Comparison of ENCODE assay signal across 12 cellular contexts in the genomic region with DNA sequence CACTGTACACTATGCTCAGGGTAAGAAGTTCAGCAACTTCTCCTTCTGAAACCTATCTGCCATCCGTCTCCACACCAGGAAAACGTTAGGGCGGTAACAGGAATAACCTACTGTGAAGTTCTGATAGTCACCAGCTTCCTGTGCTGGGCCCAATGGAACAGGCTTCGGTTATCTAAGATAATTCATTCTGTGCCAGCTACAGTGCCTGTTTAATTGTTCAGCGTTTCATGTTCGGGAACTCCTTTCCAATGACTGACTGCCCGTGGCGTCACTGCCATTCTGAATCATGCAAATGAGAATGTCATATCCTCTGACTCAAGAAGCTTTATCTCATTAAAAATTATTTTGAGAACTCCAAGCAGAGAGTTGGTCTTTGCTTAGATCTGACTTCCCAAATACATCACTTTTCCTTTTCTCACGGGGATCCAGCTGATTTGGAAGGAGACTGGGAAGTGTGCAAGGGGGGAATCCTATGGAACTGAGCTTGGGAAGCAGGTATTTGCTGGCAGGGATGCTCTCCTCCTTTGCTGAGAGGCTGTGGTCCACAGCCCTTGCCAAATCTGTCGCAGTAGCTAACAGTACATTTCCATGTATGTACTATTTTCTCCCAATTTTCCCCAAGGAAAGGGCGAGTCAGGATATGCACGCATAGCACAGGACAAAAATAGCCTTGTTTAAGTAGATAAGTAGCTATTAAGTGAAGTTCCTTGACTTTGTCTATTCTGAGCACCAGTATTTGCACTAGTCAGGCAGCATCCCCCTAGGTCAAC.
A peak's percentile ranks its signal among the peaks of the same experiment; 100 is the strongest.
DNase-seq lines count a peak whose midpoint lies in the region; ATAC-seq lines count a peak whose summit lies in the region.
"Had no signal": no experiment of that assay in that cellular context is flagged by ENCODE, and none has a peak within 500 bp of the region (broad histone marks: within the 10 kb centered on the region; RNA-seq: fewer than 3 reads in every experiment).

No MANE protein-coding gene starts in this region.

- H3K9me3 Mint-ChIP-seq in stimulated activated effector memory CD8-positive, alpha-beta T cell treated with anti-CD3 and anti-CD28 coated beads, Interleukin-12 subunit alpha, Interleukin-12 subunit beta, amount 100 ng/mL, for 72 hours: no peaks in the 10 kb centered on the region
- H3K9me3 Mint-ChIP-seq in activated CD8-positive, alpha-beta memory T cell treated with anti-CD3 and anti-CD28 coated beads, Interleukin-2, amount 10 ng/mL, durations not matched to agents 7 days and 5 days (ENCODE audit: low read depth): peaks cover 3% of the 10 kb centered on the region

- no peaks in the 10 kb centered on the region for H3K9me3 ChIP-seq in effector memory CD4-positive, alpha-beta T cell (ENCODE audit: control insufficient read depth, low read length)
- H3K9me3 ChIP-seq: testis had no signal

- H3K4me1 ChIP-seq in effector memory CD4-positive, alpha-beta T cell (ENCODE audit: control insufficient read depth, insufficient read depth, low read length, poor library complexity, severe bottlenecking): no peaks in the 10 kb centered on the region
- H3K4me1 ChIP-seq: testis had no signal

- peak; percentile 45 for ATAC-seq in stimulated activated effector memory CD8-positive, alpha-beta T cell treated with anti-CD3 and anti-CD28 coated beads, Interleukin-12 subunit alpha, Interleukin-12 subunit beta, amount 100 ng/mL, for 72 hours
- ATAC-seq in activated CD8-positive, alpha-beta memory T cell treated with anti-CD3 and anti-CD28 coated beads, Interleukin-2, amount 10 ng/mL, durations not matched to agents 7 days and 5 days: no peak
- ATAC-seq in HG02798 (IDR thresholded peaks at IDR 0.05; ENCODE audit: poor library complexity, unreplicated experiment) (no peak), GM18861 (IDR thresholded peaks at IDR 0.05; ENCODE audit: unreplicated experiment) (no peak)

- peak; percentile 19 for DNase-seq in HPDE6-E6E7 (ENCODE audit: extremely low spot score)
- peak; percentile 76 for DNase-seq in amniotic epithelial cell (ENCODE audit: low read depth)
- peak; percentile 96 for DNase-seq in glomerular endothelial cell (ENCODE audit: extremely low read depth, low read depth, low spot score)
- DNase-seq in stimulated activated effector memory CD8-positive, alpha-beta T cell treated with anti-CD3 and anti-CD28 coated beads, Interleukin-12 subunit alpha, Interleukin-12 subunit beta, amount 100 ng/mL, for 72 hours (ENCODE audit: low spot score in 2 of 2): no peak
- DNase-seq in effector memory CD4-positive, alpha-beta T cell: no peak
- DNase-seq in activated CD8-positive, alpha-beta memory T cell treated with anti-CD3 and anti-CD28 coated beads, Interleukin-2, amount 10 ng/mL, durations not matched to agents 7 days and 5 days: no peak
- DNase-seq: NCI-H2081 treated with DMSO at 0.1 percent for 48 hours, small intestine, testis had no signal

- H3K27me3 ChIP-seq in effector memory CD4-positive, alpha-beta T cell (replicated peaks; ENCODE audit: control insufficient read depth, insufficient read depth, low read length, poor library complexity, severe bottlenecking): no peaks in the 10 kb centered on the region
- H3K27me3 ChIP-seq: testis had no signal

- H3K4me1 Mint-ChIP-seq in stimulated activated effector memory CD8-positive, alpha-beta T cell treated with anti-CD3 and anti-CD28 coated beads, Interleukin-12 subunit alpha, Interleukin-12 subunit beta, amount 100 ng/mL, for 72 hours: peaks cover 37% of the 10 kb centered on the region
- peaks cover 16% of the 10 kb centered on the region for H3K4me1 Mint-ChIP-seq in activated CD8-positive, alpha-beta memory T cell treated with anti-CD3 and anti-CD28 coated beads, Interleukin-2, amount 10 ng/mL, durations not matched to agents 7 days and 5 days

- H3K27ac ChIP-seq in effector memory CD4-positive, alpha-beta T cell (ENCODE audit: insufficient read depth, low read length, poor library complexity, severe bottlenecking): no peak overlapping the region
- H3K27ac ChIP-seq: testis had no signal

- CTCF ChIA-PET in activated CD8-positive, alpha-beta memory T cell treated with anti-CD3 and anti-CD28 coated beads, Interleukin-2, amount 10 ng/mL, durations not matched to agents 7 days and 5 days (lab: Charles Lee): interaction anchor here (1.1 kb wide), 1 partner anchor 112 kb away, joined by 3 read pairs; no protein-coding TSS in a partner anchor

- peak overlapping the region; percentile 67 for H3K27ac Mint-ChIP-seq in stimulated activated effector memory CD8-positive, alpha-beta T cell treated with anti-CD3 and anti-CD28 coated beads, Interleukin-12 subunit alpha, Interleukin-12 subunit beta, amount 100 ng/mL, for 72 hours
- no peak overlapping the region for H3K27ac Mint-ChIP-seq in activated CD8-positive, alpha-beta memory T cell treated with anti-CD3 and anti-CD28 coated beads, Interleukin-2, amount 10 ng/mL, durations not matched to agents 7 days and 5 days
- H3K27ac Mint-ChIP-seq: activated naive CD8-positive, alpha-beta T cell had no signal

- H3K4me3 Mint-ChIP-seq in stimulated activated effector memory CD8-positive, alpha-beta T cell treated with anti-CD3 and anti-CD28 coated beads, Interleukin-12 subunit alpha, Interleukin-12 subunit beta, amount 100 ng/mL, for 72 hours: no peak overlapping the region
- H3K4me3 Mint-ChIP-seq in activated CD8-positive, alpha-beta memory T cell treated with anti-CD3 and anti-CD28 coated beads, Interleukin-2, amount 10 ng/mL, durations not matched to agents 7 days and 5 days: no peak overlapping the region
- H3K4me3 Mint-ChIP-seq: activated naive CD8-positive, alpha-beta T cell had no signal

- no peak overlapping the region for H3K4me3 ChIP-seq in effector memory CD4-positive, alpha-beta T cell (ENCODE audit: insufficient read depth, low read depth, low read length, poor library complexity, severe bottlenecking)
- H3K4me3 ChIP-seq: testis had no signal

- H3K36me3 ChIP-seq in effector memory CD4-positive, alpha-beta T cell (ENCODE audit: control insufficient read depth, insufficient read depth, low read length): no peaks in the 10 kb centered on the region

- H3K27me3 Mint-ChIP-seq in activated CD8-positive, alpha-beta memory T cell treated with anti-CD3 and anti-CD28 coated beads, Interleukin-2, amount 10 ng/mL, durations not matched to agents 7 days and 5 days: no peaks in the 10 kb centered on the region
- H3K27me3 Mint-ChIP-seq: activated naive CD8-positive, alpha-beta T cell had no signal

- no peaks in the 10 kb centered on the region for H3K36me3 Mint-ChIP-seq in stimulated activated effector memory CD8-positive, alpha-beta T cell treated with anti-CD3 and anti-CD28 coated beads, Interleukin-12 subunit alpha, Interleukin-12 subunit beta, amount 100 ng/mL, for 72 hours
- H3K36me3 Mint-ChIP-seq in activated CD8-positive, alpha-beta memory T cell treated with anti-CD3 and anti-CD28 coated beads, Interleukin-2, amount 10 ng/mL, durations not matched to agents 7 days and 5 days: peaks cover 9% of the 10 kb centered on the region

Comparison
In these comparisons a context has a peak if more than half of its experiments do, and no peak if none do; other contexts are left out.
1. DNase-seq: peak in HPDE6-E6E7 (single experiment), amniotic epithelial cell (single experiment) and glomerular endothelial cell (single experiment); none in stimulated activated effector memory CD8-positive, alpha-beta T cell treated with anti-CD3 and anti-CD28 coated beads, Interleukin-12 subunit alpha, Interleukin-12 subunit beta, amount 100 ng/mL, for 72 hours (0 of 2), effector memory CD4-positive, alpha-beta T cell (0 of 3) and activated CD8-positive, alpha-beta memory T cell treated with anti-CD3 and anti-CD28 coated beads, Interleukin-2, amount 10 ng/mL, durations not matched to agents 7 days and 5 days (single experiment).